Comparison of ENCODE assay signal across 8 cellular contexts in genomic region chr9:4678679-4679267, GRCh38. TPM values are rescaled to one million over a fixed set of nuclear protein-coding genes. Genes with fewer than 3 reads are reported as not detected.
A peak's percentile ranks its signal among the peaks of the same experiment; 100 is the strongest.
DNase-seq lines count a peak whose midpoint lies in the region; ATAC-seq lines count a peak whose summit lies in the region.

No MANE protein-coding gene starts in this region.

- no peaks in the 10 kb centered on the region for H3K36me3 Mint-ChIP-seq in activated T-helper 17 cell treated with anti-CD3 and anti-CD28 coated beads, Interleukin-2, amount 50 U/mL, for 72 hours (ENCODE audit: low read depth)

- no peaks in the 10 kb centered on the region for H3K36me3 ChIP-seq in skeletal muscle tissue (ENCODE audit: control insufficient read depth in 3 of 3, insufficient read depth in 3 of 3, low read length in 3 of 3)

- H3K9ac ChIP-seq in skeletal muscle tissue (ENCODE audit: low read depth in 1 of 3, low read length in 3 of 3) = peak overlapping the region; percentile 96 to 98 (median 98)

- peaks cover 3% of the 10 kb centered on the region for H3K4me1 Mint-ChIP-seq in activated T-helper 17 cell treated with anti-CD3 and anti-CD28 coated beads, Interleukin-2, amount 50 U/mL, for 72 hours

- H3K27ac ChIP-seq in skeletal muscle tissue (ENCODE audit: low read depth, low read length) = peak overlapping the region; percentile 98

- H3K27me3 Mint-ChIP-seq in activated T-helper 17 cell treated with anti-CD3 and anti-CD28 coated beads, Interleukin-2, amount 50 U/mL, for 72 hours = no peaks in the 10 kb centered on the region

- peak; percentile 65 for DNase-seq in Caki2 (ENCODE audit: low read depth)
- DNase-seq in M059J (ENCODE audit: low read depth) = peak; percentile 40
- DNase-seq in hippocampal formation (lab: John Stamatoyannopoulos, UW) = peak; percentile 30 to 68
- DNase-seq in stimulated activated CD4-positive, alpha-beta T cell treated with anti-CD3 and anti-CD28 coated beads, Interleukin-1b, Interleukin-23, amount 100 ng/mL, for 48 hours = no peak

- in situ Hi-C loops in Caki2 (cut with HindIII; ENCODE audit: low pct_unique_long_range_greater_than_20kb, low sequenced_read_pairs) = no loop called here

- no peaks in the 10 kb centered on the region for H3K27me3 ChIP-seq in skeletal muscle tissue (ENCODE audit: control insufficient read depth in 3 of 3, insufficient read depth in 3 of 3, low read length in 3 of 3)

- peak; percentile 5 for ATAC-seq in GM19397 (IDR thresholded peaks at IDR 0.05; ENCODE audit: unreplicated experiment)
- peak; percentile 31 for ATAC-seq in activated T-helper 17 cell treated with anti-CD3 and anti-CD28 coated beads, Interleukin-2, amount 50 U/mL, for 72 hours (replicated peaks)
- no peak for ATAC-seq in HG03095 (IDR thresholded peaks at IDR 0.05; ENCODE audit: unreplicated experiment)

- H3K4me3 Mint-ChIP-seq in activated T-helper 17 cell treated with anti-CD3 and anti-CD28 coated beads, Interleukin-2, amount 50 U/mL, for 72 hours = no peak overlapping the region

- no peaks in the 10 kb centered on the region for H3K9me3 ChIP-seq in skeletal muscle tissue (ENCODE audit: control insufficient read depth in 3 of 3, low read length in 3 of 3)

- peaks cover 8 to 33% (median 20%) of the 10 kb centered on the region in 3 donors for H3K4me1 ChIP-seq in skeletal muscle tissue (ENCODE audit: control insufficient read depth in 3 of 3, insufficient read depth in 3 of 3, low read length in 3 of 3)

- H3K27ac Mint-ChIP-seq in activated T-helper 17 cell treated with anti-CD3 and anti-CD28 coated beads, Interleukin-2, amount 50 U/mL, for 72 hours = no peak overlapping the region

- peak overlapping the region; percentile 83 to 96 (median 94) for H3K4me3 ChIP-seq in skeletal muscle tissue (ENCODE audit: low read length in 3 of 3)

- no peaks in the 10 kb centered on the region for H3K9me3 Mint-ChIP-seq in activated T-helper 17 cell treated with anti-CD3 and anti-CD28 coated beads, Interleukin-2, amount 50 U/mL, for 72 hours

RNA-seq across cellular contexts. Expression of gene CDC37L1, which starts 0.6 kb away (rescaled TPM):
- 8.7 and 9.5 TPM in 2 replicates for total RNA-seq in Caki2 (2014; rRNA removed; shearing (Covaris generic); ENCODE audit: low replicate concordance)
- total RNA-seq in M059J (2014; rRNA removed; shearing (Covaris generic)) = 16.0 and 21.9 TPM in 2 replicates
- total RNA-seq in activated T-helper 17 cell treated with anti-CD3 and anti-CD28 coated beads, Interleukin-2, amount 50 U/mL, for 72 hours = 10 to 100 TPM in 1 of 2 donors, 1 to 10 TPM in 1; 9.3 to 11.0 TPM
- 17.2 TPM for total RNA-seq in skeletal muscle tissue

RNA-seq across cellular contexts. Expression of gene SPATA6L, which starts 12.5 kb away (rescaled TPM):
- 0.20 and 4.4 TPM in 2 replicates for total RNA-seq in Caki2 (2014; rRNA removed; shearing (Covaris generic); ENCODE audit: low replicate concordance)
- total RNA-seq in M059J (2014; rRNA removed; shearing (Covaris generic)) = 0.69 TPM in 1 of 2 replicates, not detected in the other
- total RNA-seq in activated T-helper 17 cell treated with anti-CD3 and anti-CD28 coated beads, Interleukin-2, amount 50 U/mL, for 72 hours = 1 to 10 TPM in 1 of 2 donors, under 1 TPM in 1; 0.84 to 1.6 TPM
- 1.6 TPM for total RNA-seq in skeletal muscle tissue

RNA-seq across cellular contexts. Expression of gene PLPP6, which starts 16.7 kb away (rescaled TPM):
- total RNA-seq in Caki2 (2014; rRNA removed; shearing (Covaris generic); ENCODE audit: low replicate concordance) = 2.1 and 6.9 TPM in 2 replicates
- 6.7 and 9.1 TPM in 2 replicates for total RNA-seq in M059J (2014; rRNA removed; shearing (Covaris generic))
- 1 to 10 TPM; 2.8 to 3.8 TPM for total RNA-seq in activated T-helper 17 cell treated with anti-CD3 and anti-CD28 coated beads, Interleukin-2, amount 50 U/mL, for 72 hours
- total RNA-seq in skeletal muscle tissue = 3.7 TPM
